In genomic region chr6:24672573-24673182, GRCh38 we compare ENCODE assay signal across 1 cellular context.
TF ChIP-seq lines count a peak whose summit lies in the region.

No MANE protein-coding gene starts in this region.

TF ChIP-seq in K562, 482 proteins besides CTCF, POLR2A, EP300 and RAD21:
- TF ChIP-seq IFI16 (CRISPR knock-in tag; IDR thresholded peaks at IDR 0.05) (no peak), RBM25 (IDR thresholded peaks at IDR 0.05; ENCODE audit: low read depth, low read length, severe bottlenecking) (no peak), PKNOX1 (IDR thresholded peaks at IDR 0.05) (peak; percentile 26; the same call in 1 of the 2 replicates), ZFP1 (CRISPR knock-in tag; IDR thresholded peaks at IDR 0.05) (no peak), PHF21A (IDR thresholded peaks at IDR 0.05; ENCODE audit: borderline replicate concordance, low read depth) (no peak), MEIS2 (IDR thresholded peaks at IDR 0.05; ENCODE audit: partially characterized antibody) (peak; percentile 20), U2AF1 (optimal IDR thresholded peaks at IDR 0.05; ENCODE audit: low read depth, low read length) (no peak), KLF6 (CRISPR knock-in tag; IDR thresholded peaks at IDR 0.05; ENCODE audit: borderline replicate concordance) (no peak), NFIX (CRISPR knock-in tag; IDR thresholded peaks at IDR 0.05; ENCODE audit: low read depth) (no peak), ZNF77 (CRISPR knock-in tag; IDR thresholded peaks at IDR 0.05) (no peak)
TF ChIP-seq in K562: peak in this region for 2.
